ENCODE assay signal across 8 cellular contexts in genomic region chr19:13093407-13094284, GRCh38. TPM values are rescaled to one million over a fixed set of nuclear protein-coding genes. Genes with fewer than 3 reads are reported as not detected.
DNase-seq lines count a peak whose midpoint lies in the region; ATAC-seq, FAIRE-seq and TF ChIP-seq lines count a peak whose summit lies in the region.

No MANE protein-coding gene starts in this region.

- H3K27me3 ChIP-seq in endothelial cell of umbilical vein (ENCODE audit: control insufficient read depth in 2 of 2, insufficient read depth in 2 of 2, low read length in 2 of 2): no peaks in the 10 kb centered on the region

- H2AFZ ChIP-seq in endothelial cell of umbilical vein (ENCODE audit: low read depth, low read length): no peak overlapping the region

- H3K27ac ChIP-seq in endothelial cell of umbilical vein (ENCODE audit: insufficient read depth, low read depth, low read length): no peak overlapping the region

- H3K4me3 ChIP-seq in endothelial cell of umbilical vein (replicated peaks in 1 of 3; ENCODE audit: insufficient read depth in 1 of 3, low read depth in 1 of 3, low read length in 3 of 3): no peak overlapping the region

- ATAC-seq in GM18858 (IDR thresholded peaks at IDR 0.05; ENCODE audit: unreplicated experiment): no peak

- POLR2A ChIA-PET in endothelial cell of umbilical vein (lab: Charles Lee): interaction anchor here (0.7 to 2.1 kb wide), 6 partner anchors 11 to 128 kb away, joined by 3 to 6 read pairs (median 4); no protein-coding TSS in a partner anchor

- dilution Hi-C loops in endothelial cell of umbilical vein (cut with MboI; ENCODE audit: extremely low pct_ligation_motif_present, low sequenced_read_pairs): no loop called here

- H4K20me1 ChIP-seq in endothelial cell of umbilical vein (replicated peaks; ENCODE audit: control insufficient read depth, extremely low read depth, insufficient read depth, low read length): no peaks in the 10 kb centered on the region

- peaks cover 33% of the 10 kb centered on the region for H3K4me1 ChIP-seq in endothelial cell of umbilical vein (ENCODE audit: control insufficient read depth, extremely low read depth, insufficient read depth, low read length)

- FAIRE-seq in endothelial cell of umbilical vein (lab: Jason Lieb, UNC): peak; percentile 98

- CTCF ChIA-PET in endothelial cell of umbilical vein (lab: Charles Lee): interaction anchor here (0.6 to 8.5 kb wide), 37 partner anchors 8 to 336 kb away, joined by 3 to 543 read pairs (median 5); partner anchors contain the start of genes DAND5, NACC1 and NFIX

- no peaks in the 10 kb centered on the region for H3K9me3 ChIP-seq in endothelial cell of umbilical vein (replicated peaks; ENCODE audit: control insufficient read depth, insufficient read depth, low read length)

- H3K9ac ChIP-seq in endothelial cell of umbilical vein (replicated peaks; ENCODE audit: extremely low read depth, insufficient read depth, low read length): no peak overlapping the region

- DNase-seq in D341Med (ENCODE audit: low spot score): peak; percentile 91
- peak; percentile 68 for DNase-seq in HPDE6-E6E7 (ENCODE audit: extremely low spot score)
- DNase-seq in NOMO-1 treated with DMSO at 0.1 percent for 48 hours (lab: John Stamatoyannopoulos, UW; ENCODE audit: unreplicated experiment): peak; percentile 81
- peak; percentile 50 for DNase-seq in activated CD8-positive, alpha-beta memory T cell treated with anti-CD3 and anti-CD28 coated beads, Interleukin-2, amount 50 U/mL, for 1 hour (ENCODE audit: extremely low read depth)
- DNase-seq in endothelial cell of umbilical vein (ENCODE audit: low read depth, low spot score): peak; percentile 86
- DNase-seq in mucosa of gallbladder (ENCODE audit: low spot score): peak; percentile 88
- peak; percentile 68 for DNase-seq in stimulated activated CD8-positive, alpha-beta memory T cell treated with anti-CD3 and anti-CD28 coated beads, Interleukin-2, amount 100 ng/mL, for 48 hours (ENCODE audit: low read depth in 2 of 2)

- no peak for TF ChIP-seq POLR2A in endothelial cell of umbilical vein (IDR thresholded peaks at IDR 0.05; ENCODE audit: low read depth, low read length)

- no peaks in the 10 kb centered on the region for H3K79me2 ChIP-seq in endothelial cell of umbilical vein (ENCODE audit: control insufficient read depth, insufficient read depth, low read length)

- intact Hi-C loops in endothelial cell of umbilical vein (cut with micrococcal nuclease): loop anchor here (1.0 to 5.0 kb wide), 6 partner anchors 32 to 128 kb away; no protein-coding TSS in a partner anchor

- H3K36me3 ChIP-seq in endothelial cell of umbilical vein (ENCODE audit: control insufficient read depth in 2 of 2, extremely low read depth in 1 of 2, insufficient read depth in 2 of 2, low read length in 2 of 2): no peaks in the 10 kb centered on the region

- H3K9me1 ChIP-seq in endothelial cell of umbilical vein (replicated peaks; ENCODE audit: control insufficient read depth, extremely low read depth, insufficient read depth, low read length): no peaks in the 10 kb centered on the region

- no peak overlapping the region for H3K4me2 ChIP-seq in endothelial cell of umbilical vein (ENCODE audit: insufficient read depth, low read length)

- peak; percentile 87 to 90 for TF ChIP-seq CTCF in endothelial cell of umbilical vein (IDR thresholded peaks at IDR 0.05; ENCODE audit: extremely low read depth in 1 of 2, insufficient read depth in 1 of 2, low read depth in 1 of 2, low read length in 2 of 2)

- no TSS peak for BruUV-seq in endothelial cell of umbilical vein (replicated peaks; lab: Mats Ljungman, UMichigan)

TF ChIP-seq in endothelial cell of umbilical vein, 7 proteins besides CTCF, POLR2A, EP300 and RAD21:
- TF ChIP-seq, protein P1, sequence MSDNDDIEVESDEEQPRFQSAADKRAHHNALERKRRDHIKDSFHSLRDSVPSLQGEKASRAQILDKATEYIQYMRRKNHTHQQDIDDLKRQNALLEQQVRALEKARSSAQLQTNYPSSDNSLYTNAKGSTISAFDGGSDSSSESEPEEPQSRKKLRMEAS (IDR thresholded peaks at IDR 0.05; ENCODE audit: insufficient read depth, insufficient read length): no peak
- TF ChIP-seq POLR2AphosphoS5 (IDR thresholded peaks at IDR 0.05; ENCODE audit: insufficient read depth, low read depth, low read length): peak; percentile 36
- no peak for TF ChIP-seq FOS (IDR thresholded peaks at IDR 0.05; ENCODE audit: borderline replicate concordance, insufficient read depth, low read length)
- TF ChIP-seq MYC (IDR thresholded peaks at IDR 0.05; ENCODE audit: low read depth, low read length): no peak

RNA-seq across cellular contexts. Expression of gene LYL1, which starts 9.0 kb away (rescaled TPM):
- total RNA-seq in endothelial cell of umbilical vein: 74.4 and 91.5 TPM in 2 replicates
- polyA plus RNA-seq in endothelial cell of umbilical vein: 87.3 and 141 TPM in 2 replicates
- polyA plus RNA-seq in endothelial cell of umbilical vein (2011; cell fraction: cytosol; rRNA removed): 40.8 and 60.9 TPM in 2 replicates
- 42.5 and 44.4 TPM in 2 replicates for polyA plus RNA-seq in endothelial cell of umbilical vein (2011; cell fraction: nucleus; rRNA removed)
- 47.3 and 75.1 TPM in 2 replicates for polyA plus RNA-seq in endothelial cell of umbilical vein (2012)
- 16.2 and 18.2 TPM in 2 replicates for polyA minus RNA-seq in endothelial cell of umbilical vein
- polyA minus RNA-seq in endothelial cell of umbilical vein (2011; cell fraction: cytosol; rRNA and poly(A)+ RNA removed): not detected
- polyA minus RNA-seq in endothelial cell of umbilical vein (2011; cell fraction: nucleus; rRNA and poly(A)+ RNA removed): 9.0 and 18.8 TPM in 2 replicates
- total RNA-seq in mucosa of gallbladder: 11.7 TPM

RNA-seq across cellular contexts. Expression of gene TRMT1, which starts 22.9 kb away (rescaled TPM):
- 42.2 and 53.0 TPM in 2 replicates for total RNA-seq in endothelial cell of umbilical vein
- 46.3 and 60.5 TPM in 2 replicates for polyA plus RNA-seq in endothelial cell of umbilical vein
- polyA plus RNA-seq in endothelial cell of umbilical vein (2011; cell fraction: cytosol; rRNA removed): 25.5 and 32.2 TPM in 2 replicates
- polyA plus RNA-seq in endothelial cell of umbilical vein (2011; cell fraction: nucleus; rRNA removed): 235 and 243 TPM in 2 replicates
- 39.6 and 42.8 TPM in 2 replicates for polyA plus RNA-seq in endothelial cell of umbilical vein (2012)
- polyA minus RNA-seq in endothelial cell of umbilical vein: 26.5 and 37.9 TPM in 2 replicates
- 37.0 TPM for polyA minus RNA-seq in endothelial cell of umbilical vein (2011; cell fraction: cytosol; rRNA and poly(A)+ RNA removed)
- 27.6 and 47.5 TPM in 2 replicates for polyA minus RNA-seq in endothelial cell of umbilical vein (2011; cell fraction: nucleus; rRNA and poly(A)+ RNA removed)
- 35.0 TPM for total RNA-seq in mucosa of gallbladder

RNA-seq across cellular contexts. Expression of gene NACC1, which starts 24.4 kb away (rescaled TPM):
- total RNA-seq in endothelial cell of umbilical vein (95.4 and 97.6 TPM in 2 replicates), mucosa of gallbladder (72.0 TPM)
- 120 and 198 TPM in 2 replicates for polyA plus RNA-seq in endothelial cell of umbilical vein
- polyA plus RNA-seq in endothelial cell of umbilical vein (2011; cell fraction: cytosol; rRNA removed): 80.0 and 100 TPM in 2 replicates
- 54.7 and 78.0 TPM in 2 replicates for polyA plus RNA-seq in endothelial cell of umbilical vein (2011; cell fraction: nucleus; rRNA removed)
- 38.9 and 59.8 TPM in 2 replicates for polyA plus RNA-seq in endothelial cell of umbilical vein (2012)
- 80.5 and 91.7 TPM in 2 replicates for polyA minus RNA-seq in endothelial cell of umbilical vein
- 98.0 TPM for polyA minus RNA-seq in endothelial cell of umbilical vein (2011; cell fraction: cytosol; rRNA and poly(A)+ RNA removed)
- 19.5 and 40.5 TPM in 2 replicates for polyA minus RNA-seq in endothelial cell of umbilical vein (2011; cell fraction: nucleus; rRNA and poly(A)+ RNA removed)

RNA-seq across cellular contexts. Expression of gene STX10, which starts 56.5 kb away (rescaled TPM):
- total RNA-seq in endothelial cell of umbilical vein (63.1 and 67.9 TPM in 2 replicates), mucosa of gallbladder (57.7 TPM)
- polyA plus RNA-seq in endothelial cell of umbilical vein: 89.6 and 91.6 TPM in 2 replicates
- polyA plus RNA-seq in endothelial cell of umbilical vein (2011; cell fraction: cytosol; rRNA removed): 73.4 and 87.2 TPM in 2 replicates
- polyA plus RNA-seq in endothelial cell of umbilical vein (2011; cell fraction: nucleus; rRNA removed): 114 and 131 TPM in 2 replicates
- 49.2 and 49.9 TPM in 2 replicates for polyA plus RNA-seq in endothelial cell of umbilical vein (2012)
- polyA minus RNA-seq in endothelial cell of umbilical vein: 48.5 and 105 TPM in 2 replicates
- polyA minus RNA-seq in endothelial cell of umbilical vein (2011; cell fraction: cytosol; rRNA and poly(A)+ RNA removed): 46.1 TPM
- polyA minus RNA-seq in endothelial cell of umbilical vein (2011; cell fraction: nucleus; rRNA and poly(A)+ RNA removed): 14.1 and 22.6 TPM in 2 replicates

RNA-seq across cellular contexts. Expression of gene IER2, which starts 56.6 kb away (rescaled TPM):
- total RNA-seq in endothelial cell of umbilical vein (81.6 and 97.0 TPM in 2 replicates), mucosa of gallbladder (103 TPM)
- 55.2 and 60.6 TPM in 2 replicates for polyA plus RNA-seq in endothelial cell of umbilical vein
- 36.0 and 59.9 TPM in 2 replicates for polyA plus RNA-seq in endothelial cell of umbilical vein (2011; cell fraction: cytosol; rRNA removed)
- polyA plus RNA-seq in endothelial cell of umbilical vein (2011; cell fraction: nucleus; rRNA removed): 82.2 and 90.1 TPM in 2 replicates
- 45.4 and 53.7 TPM in 2 replicates for polyA plus RNA-seq in endothelial cell of umbilical vein (2012)
- polyA minus RNA-seq in endothelial cell of umbilical vein: 12.2 and 13.6 TPM in 2 replicates
- polyA minus RNA-seq in endothelial cell of umbilical vein (2011; cell fraction: cytosol; rRNA and poly(A)+ RNA removed): 37.5 TPM
- 15.8 and 48.0 TPM in 2 replicates for polyA minus RNA-seq in endothelial cell of umbilical vein (2011; cell fraction: nucleus; rRNA and poly(A)+ RNA removed)
